ENCODE assay signal across 23 cellular contexts in the genomic region with DNA sequence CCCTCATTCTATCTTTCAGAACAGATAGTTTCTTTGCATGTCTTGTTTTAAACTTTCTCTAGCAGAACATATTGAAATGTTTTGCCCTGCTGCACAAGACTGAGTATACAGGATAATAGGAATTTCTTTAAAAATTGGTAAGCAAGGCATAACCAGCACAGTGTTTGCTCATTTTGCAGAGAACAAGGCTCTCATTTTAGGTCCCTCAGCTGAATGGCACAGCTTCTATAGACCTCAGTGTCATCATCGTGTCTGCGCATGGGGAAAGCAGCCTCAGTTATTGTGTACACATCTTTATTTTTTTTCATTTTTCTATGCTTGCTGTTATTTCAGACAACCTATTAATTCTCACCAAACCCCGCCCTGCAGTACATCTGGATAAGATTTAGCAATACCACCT.
"Had no signal": no experiment of that assay in that cellular context is flagged by ENCODE, and none has a peak within 500 bp of the region (broad histone marks: within the 10 kb centered on the region; RNA-seq: fewer than 3 reads in every experiment).

No MANE protein-coding gene starts in this region.

- H3K9me3 ChIP-seq: esophagus squamous epithelium, lower lobe of right lung, neutrophil, pancreas, right lobe of liver, testis, tibial nerve, upper lobe of left lung had no signal

- ATAC-seq: left ventricle myocardium superior; lower lobe of right lung; natural killer cell; pancreas; right lobe of liver; stimulated activated naive B cell treated with anti-CD40 and anti-IgM and Interleukin-4, amounts not matched to agents 10 μg/mL and 1 μg/mL and 100 μg/mL, for 72 hours had no signal

- H3K4me3 ChIP-seq: esophagus squamous epithelium, lower lobe of right lung, pancreas, right lobe of liver, testis, tibial nerve, upper lobe of left lung had no signal

- H3K9me3 Mint-ChIP-seq: dendritic cell treated with granulocyte-macrophage colony-stimulating factor and Interleukin-4, amounts not matched to agents 40 ng/mL and 50 ng/mL, for 4 days; memory B cell; natural killer cell; neural crest cell; stimulated activated naive B cell treated with anti-CD40 and anti-IgM and Interleukin-4, amounts not matched to agents 10 μg/mL and 1 μg/mL and 100 μg/mL, for 72 hours; stimulated activated naive CD8-positive, alpha-beta T cell treated with anti-CD3 and anti-CD28 coated beads, Interleukin-15, Interleukin-2, amounts not matched to agents 100 ng/mL and 50 ng/mL, for 24 hours had no signal

- H3K27me3 ChIP-seq: esophagus squamous epithelium, neutrophil, pancreas, right lobe of liver, testis, tibial nerve, upper lobe of left lung had no signal

- H3K4me1 Mint-ChIP-seq: memory B cell, natural killer cell had no signal

- H3K4me3 Mint-ChIP-seq: dendritic cell treated with granulocyte-macrophage colony-stimulating factor and Interleukin-4, amounts not matched to agents 40 ng/mL and 50 ng/mL, for 4 days; memory B cell; natural killer cell; neural crest cell; stimulated activated naive B cell treated with anti-CD40 and anti-IgM and Interleukin-4, amounts not matched to agents 10 μg/mL and 1 μg/mL and 100 μg/mL, for 72 hours; stimulated activated naive CD8-positive, alpha-beta T cell treated with anti-CD3 and anti-CD28 coated beads, Interleukin-15, Interleukin-2, amounts not matched to agents 100 ng/mL and 50 ng/mL, for 24 hours had no signal

- H3K27ac ChIP-seq: esophagus squamous epithelium, lower lobe of right lung, neutrophil, pancreas, right lobe of liver, testis, tibial nerve, upper lobe of left lung had no signal

- H3K27ac Mint-ChIP-seq: dendritic cell treated with granulocyte-macrophage colony-stimulating factor and Interleukin-4, amounts not matched to agents 40 ng/mL and 50 ng/mL, for 4 days; memory B cell; natural killer cell; progenitor cell of endocrine pancreas; stimulated activated naive B cell treated with anti-CD40 and anti-IgM and Interleukin-4, amounts not matched to agents 10 μg/mL and 1 μg/mL and 100 μg/mL, for 72 hours; stimulated activated naive CD8-positive, alpha-beta T cell treated with anti-CD3 and anti-CD28 coated beads, Interleukin-15, Interleukin-2, amounts not matched to agents 100 ng/mL and 50 ng/mL, for 24 hours had no signal

- DNase-seq: effector memory CD4-positive, alpha-beta T cell; erythroblast; esophagus squamous epithelium; foreskin melanocyte; head of caudate nucleus; left ventricle myocardium superior; lower lobe of right lung; natural killer cell; pancreas; right lobe of liver; small intestine; stimulated activated CD4-positive, alpha-beta T cell treated with anti-CD3 and anti-CD28 coated beads, Interleukin-15, amount 100 ng/mL, for 24 hours; stimulated activated CD4-positive, alpha-beta T cell treated with anti-CD3 and anti-CD28 coated beads, Interleukin-2, amount 100 ng/mL, for 48 hours; stimulated activated naive B cell treated with anti-CD40 and anti-IgM and Interleukin-4, amounts not matched to agents 10 μg/mL and 1 μg/mL and 100 μg/mL, for 72 hours; testis; upper lobe of left lung had no signal

- H3K27me3 Mint-ChIP-seq: dendritic cell treated with granulocyte-macrophage colony-stimulating factor and Interleukin-4, amounts not matched to agents 40 ng/mL and 50 ng/mL, for 4 days; memory B cell; progenitor cell of endocrine pancreas; stimulated activated naive B cell treated with anti-CD40 and anti-IgM and Interleukin-4, amounts not matched to agents 10 μg/mL and 1 μg/mL and 100 μg/mL, for 72 hours; stimulated activated naive CD8-positive, alpha-beta T cell treated with anti-CD3 and anti-CD28 coated beads, Interleukin-15, Interleukin-2, amounts not matched to agents 100 ng/mL and 50 ng/mL, for 24 hours had no signal

- H3K4me1 ChIP-seq: pancreas had no signal
